In genomic region chr10:72315611-72316385, GRCh38 we compare ENCODE assay signal across 8 cellular contexts. TPM values are rescaled to one million over a fixed set of nuclear protein-coding genes. Genes with fewer than 3 reads are reported as not detected.
DNase-seq lines count a peak whose midpoint lies in the region; ATAC-seq and TF ChIP-seq lines count a peak whose summit lies in the region.

No MANE protein-coding gene starts in this region.

- H3K9me3 ChIP-seq in left lung: no peaks in the 10 kb centered on the region

- intact Hi-C loops in activated CD4-positive, alpha-beta T cell treated with anti-CD3 and anti-CD28 coated beads, Interleukin-2, amount 10 ng/mL, durations not matched to agents 24 days and 14 days (cut with micrococcal nuclease): no loop called here
- intact Hi-C loops in left lung (cut with DNase I): no loop called here

- ATAC-seq in left lung: peak; percentile 37
- ATAC-seq in GM18505 (IDR thresholded peaks at IDR 0.05; ENCODE audit: unreplicated experiment): no peak

- H3K36me3 ChIP-seq in left lung: no peaks in the 10 kb centered on the region

- no peaks in the 10 kb centered on the region for H3K9me3 Mint-ChIP-seq in activated CD4-positive, alpha-beta T cell treated with anti-CD3 and anti-CD28 coated beads, Interleukin-2, amount 10 ng/mL, durations not matched to agents 24 days and 14 days
- H3K9me3 Mint-ChIP-seq in type B pancreatic cell: no peaks in the 10 kb centered on the region

- POLR2A ChIA-PET in GM10248 (lab: Yijun Ruan, JAX): interaction anchor here (0.5 to 1.7 kb wide), 2 partner anchors 12 to 35 kb away, joined by 3 to 4 read pairs; no protein-coding TSS in a partner anchor

- no peaks in the 10 kb centered on the region for H3K27me3 ChIP-seq in left lung

- no peak for TF ChIP-seq POLR2A in GM18505 (IDR thresholded peaks at IDR 0.05; ENCODE audit: borderline replicate concordance, extremely low read depth, insufficient read depth, insufficient read length)

- peaks cover 27 to 68% of the 10 kb centered on the region in 2 donors for H3K4me1 ChIP-seq in left lung

- H3K4me3 ChIP-seq in astrocyte of the cerebellum (ENCODE audit: low read depth, low read length) (no peak overlapping the region), left lung (no peak overlapping the region)

- no peaks in the 10 kb centered on the region for H3K27me3 Mint-ChIP-seq in activated CD4-positive, alpha-beta T cell treated with anti-CD3 and anti-CD28 coated beads, Interleukin-2, amount 10 ng/mL, durations not matched to agents 24 days and 14 days
- H3K27me3 Mint-ChIP-seq in type B pancreatic cell: peaks cover 2% of the 10 kb centered on the region

- no peaks in the 10 kb centered on the region for H3K36me3 Mint-ChIP-seq in activated CD4-positive, alpha-beta T cell treated with anti-CD3 and anti-CD28 coated beads, Interleukin-2, amount 10 ng/mL, durations not matched to agents 24 days and 14 days (ENCODE audit: low read depth)
- no peaks in the 10 kb centered on the region for H3K36me3 Mint-ChIP-seq in type B pancreatic cell

- DNase-seq in activated CD4-positive, alpha-beta T cell treated with anti-CD3 and anti-CD28 coated beads, Interleukin-2, amount 10 ng/mL, durations not matched to agents 24 days and 14 days: no peak
- no peak for DNase-seq in activated CD4-positive, alpha-beta T cell treated with anti-CD3 and anti-CD28 coated beads, Interleukin-2, amount 50 U/mL, for 1 hour
- peak; percentile 50 for DNase-seq in astrocyte of the cerebellum (ENCODE audit: low read depth)
- peak in 1 of 2 donors; percentile 62 for DNase-seq in left lung
- DNase-seq in type B pancreatic cell (ENCODE audit: extremely low spot score, unreplicated experiment): no peak
- no peak for DNase-seq in GM10248 (ENCODE audit: extremely low spot score)
- no peak for DNase-seq in SK-N-DZ (ENCODE audit: low spot score)

- CTCF ChIA-PET in GM10248 (lab: Yijun Ruan, JAX): interaction anchor here (0.9 to 1.8 kb wide), 4 partner anchors 9 to 21 kb away, joined by 3 to 9 read pairs (median 4); no protein-coding TSS in a partner anchor

- in situ Hi-C loops in astrocyte of the cerebellum (cut with HindIII; ENCODE audit: low sequenced_read_pairs): loop anchor here (25.0 kb wide), 1 partner anchor 428 kb away; no protein-coding TSS in a partner anchor

- TF ChIP-seq CTCF in astrocyte of the cerebellum (IDR thresholded peaks at IDR 0.05; ENCODE audit: low read depth, low read length, missing control alignments) (no peak), left lung (IDR thresholded peaks at IDR 0.05) (no peak), type B pancreatic cell (conservative IDR thresholded peaks at IDR 0.05) (no peak), GM10248 (IDR thresholded peaks at IDR 0.05; ENCODE audit: control extremely low read depth, extremely low read depth, low read depth, missing control alignments) (no peak)

- peaks cover 44% of the 10 kb centered on the region for H3K4me1 Mint-ChIP-seq in activated CD4-positive, alpha-beta T cell treated with anti-CD3 and anti-CD28 coated beads, Interleukin-2, amount 10 ng/mL, durations not matched to agents 24 days and 14 days
- peaks cover 30% of the 10 kb centered on the region for H3K4me1 Mint-ChIP-seq in type B pancreatic cell (ENCODE audit: unreplicated experiment)

- H3K4me3 Mint-ChIP-seq in activated CD4-positive, alpha-beta T cell treated with anti-CD3 and anti-CD28 coated beads, Interleukin-2, amount 10 ng/mL, durations not matched to agents 24 days and 14 days: no peak overlapping the region
- H3K4me3 Mint-ChIP-seq in type B pancreatic cell: no peak overlapping the region

- H3K27ac Mint-ChIP-seq in activated CD4-positive, alpha-beta T cell treated with anti-CD3 and anti-CD28 coated beads, Interleukin-2, amount 10 ng/mL, durations not matched to agents 24 days and 14 days: peak overlapping the region; percentile 64
- peak overlapping the region; percentile 24 for H3K27ac Mint-ChIP-seq in type B pancreatic cell

- H3K27ac ChIP-seq in left lung: peak overlapping the region; percentile 75 to 92

RNA-seq across cellular contexts. Expression of gene DNAJB12, which starts 38.9 kb away (rescaled TPM):
- total RNA-seq in activated CD4-positive, alpha-beta T cell treated with anti-CD3 and anti-CD28 coated beads, Interleukin-2, amount 10 ng/mL, durations not matched to agents 24 days and 14 days: 32.5 and 35.1 TPM in 2 replicates
- total RNA-seq in left lung: 10 to 100 TPM; 30.9 to 38.9 TPM
- total RNA-seq in type B pancreatic cell (ENCODE audit: low replicate concordance): 30.6 and 34.3 TPM in 2 replicates
- polyA plus RNA-seq in SK-N-DZ (2014; cell fraction: cytosol; rRNA removed): 17.7 and 18.7 TPM in 2 replicates
- polyA plus RNA-seq in SK-N-DZ (2014; cell fraction: nucleus; rRNA removed): 20.4 and 30.5 TPM in 2 replicates

RNA-seq across cellular contexts. Expression of gene DDIT4, which starts 42.1 kb away (rescaled TPM):
- 260 and 271 TPM in 2 replicates for total RNA-seq in activated CD4-positive, alpha-beta T cell treated with anti-CD3 and anti-CD28 coated beads, Interleukin-2, amount 10 ng/mL, durations not matched to agents 24 days and 14 days
- 10 to 100 TPM; 40.7 to 73.8 TPM for total RNA-seq in left lung
- 95.9 and 130 TPM in 2 replicates for total RNA-seq in type B pancreatic cell (ENCODE audit: low replicate concordance)
- 50.3 and 61.1 TPM in 2 replicates for polyA plus RNA-seq in SK-N-DZ (2014; cell fraction: cytosol; rRNA removed)
- 30.1 and 38.3 TPM in 2 replicates for polyA plus RNA-seq in SK-N-DZ (2014; cell fraction: nucleus; rRNA removed)
